ENCODE assay signal across 16 cellular contexts in the genomic region with DNA sequence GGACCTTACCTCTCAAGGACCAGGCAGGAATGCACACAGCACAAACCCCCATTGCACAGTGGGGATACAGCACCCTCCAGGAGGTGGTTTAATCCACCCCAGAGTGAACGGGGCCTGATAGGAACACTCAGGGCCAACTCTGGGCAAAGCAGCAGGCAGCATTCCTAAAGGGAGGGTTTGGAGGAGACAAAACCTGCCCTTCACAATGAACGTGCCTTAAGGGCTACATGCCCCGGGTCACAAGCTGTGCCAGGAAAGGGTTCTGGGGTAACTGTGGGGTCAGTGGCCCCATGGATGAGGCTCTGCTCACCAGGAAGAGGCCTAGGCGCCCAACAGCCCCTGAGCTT. TPM values are rescaled to one million over a fixed set of nuclear protein-coding genes. Genes with fewer than 3 reads are reported as not detected.
DNase-seq lines count a peak whose midpoint lies in the region; ATAC-seq, FAIRE-seq and TF ChIP-seq lines count a peak whose summit lies in the region.
"Had no signal": no experiment of that assay in that cellular context is flagged by ENCODE, and none has a peak within 500 bp of the region (broad histone marks: within the 10 kb centered on the region; RNA-seq: fewer than 3 reads in every experiment).

No MANE protein-coding gene starts in this region.

- H3K9ac ChIP-seq in keratinocyte (ENCODE audit: control insufficient read depth, extremely low read depth, insufficient read depth, low read length) (no peak overlapping the region), smooth muscle cell (ENCODE audit: low read depth) (no peak overlapping the region)

- peak; percentile 14 for DNase-seq in activated CD4-positive, alpha-beta memory T cell treated with anti-CD3 and anti-CD28 coated beads, Interleukin-2, amount 10 ng/mL, durations not matched to agents 7 days and 5 days
- no peak for DNase-seq in activated CD4-positive, alpha-beta memory T cell treated with anti-CD3 and anti-CD28 coated beads for 36 hours
- peak in 1 of 3 donors; percentile 12 for DNase-seq in Peyer's patch
- no peak for DNase-seq in keratinocyte (ENCODE audit: low read depth, low spot score)
- DNase-seq in smooth muscle cell (lab: John Stamatoyannopoulos, UW; ENCODE audit: unreplicated experiment) = no peak
- DNase-seq in SKM-1 (lab: John Stamatoyannopoulos, UW; ENCODE audit: unreplicated experiment) = no peak
- DNase-seq: effector CD8-positive, alpha-beta T cell; NCI-H1092 treated with DMSO at 0.1 percent for 48 hours had no signal

- no peaks in the 10 kb centered on the region for H3K79me2 ChIP-seq in keratinocyte (ENCODE audit: control insufficient read depth, insufficient read depth, low read length)
- no peaks in the 10 kb centered on the region for H3K79me2 ChIP-seq in smooth muscle cell (ENCODE audit: low read depth)

- POLR2A ChIA-PET in activated CD4-positive, alpha-beta memory T cell treated with anti-CD3 and anti-CD28 coated beads, Interleukin-2, amount 10 ng/mL, durations not matched to agents 7 days and 5 days (lab: Charles Lee) = no interaction called here
- POLR2A ChIA-PET in activated CD4-positive, alpha-beta memory T cell treated with anti-CD3 and anti-CD28 coated beads for 36 hours (lab: Charles Lee) = no interaction called here

- no peak overlapping the region for H3K4me3 Mint-ChIP-seq in activated CD4-positive, alpha-beta memory T cell treated with anti-CD3 and anti-CD28 coated beads, Interleukin-2, amount 10 ng/mL, durations not matched to agents 7 days and 5 days
- no peak overlapping the region for H3K4me3 Mint-ChIP-seq in activated CD4-positive, alpha-beta memory T cell treated with anti-CD3 and anti-CD28 coated beads for 36 hours
- H3K4me3 Mint-ChIP-seq: mesothelial cell of epicardium had no signal

- no peak for TF ChIP-seq POLR2A in Peyer's patch (IDR thresholded peaks at IDR 0.05)

- no peaks in the 10 kb centered on the region for H3K36me3 Mint-ChIP-seq in activated CD4-positive, alpha-beta memory T cell treated with anti-CD3 and anti-CD28 coated beads, Interleukin-2, amount 10 ng/mL, durations not matched to agents 7 days and 5 days (ENCODE audit: low read depth)
- H3K36me3 Mint-ChIP-seq in activated CD4-positive, alpha-beta memory T cell treated with anti-CD3 and anti-CD28 coated beads for 36 hours = no peaks in the 10 kb centered on the region
- H3K36me3 Mint-ChIP-seq: mesothelial cell of epicardium had no signal

- intact Hi-C loops in activated CD4-positive, alpha-beta memory T cell treated with anti-CD3 and anti-CD28 coated beads for 36 hours (cut with micrococcal nuclease) = no loop called here

- no peak overlapping the region for H3K27ac Mint-ChIP-seq in activated CD4-positive, alpha-beta memory T cell treated with anti-CD3 and anti-CD28 coated beads, Interleukin-2, amount 10 ng/mL, durations not matched to agents 7 days and 5 days
- H3K27ac Mint-ChIP-seq in activated CD4-positive, alpha-beta memory T cell treated with anti-CD3 and anti-CD28 coated beads for 36 hours = no peak overlapping the region
- H3K27ac Mint-ChIP-seq: mesothelial cell of epicardium had no signal

- no peaks in the 10 kb centered on the region for H3K9me3 Mint-ChIP-seq in activated CD4-positive, alpha-beta memory T cell treated with anti-CD3 and anti-CD28 coated beads, Interleukin-2, amount 10 ng/mL, durations not matched to agents 7 days and 5 days
- H3K9me3 Mint-ChIP-seq in activated CD4-positive, alpha-beta memory T cell treated with anti-CD3 and anti-CD28 coated beads for 36 hours = no peaks in the 10 kb centered on the region
- H3K9me3 Mint-ChIP-seq: mesothelial cell of epicardium had no signal

- no peak overlapping the region for H3K4me2 ChIP-seq in keratinocyte (ENCODE audit: control insufficient read depth, extremely low read depth, insufficient read depth, low read depth, low read length)
- peak overlapping the region; percentile 93 for H3K4me2 ChIP-seq in smooth muscle cell

- H3K9me1 ChIP-seq in keratinocyte (ENCODE audit: control insufficient read depth, extremely low read depth, insufficient read depth, low read length) = no peaks in the 10 kb centered on the region

- H2AFZ ChIP-seq in keratinocyte (ENCODE audit: control insufficient read depth, low read length) = no peak overlapping the region
- no peak overlapping the region for H2AFZ ChIP-seq in smooth muscle cell (ENCODE audit: low read depth)

- peaks cover 0 to 20% (median 6%) of the 10 kb centered on the region in 4 donors for H3K4me1 ChIP-seq in Peyer's patch
- peaks cover 4% of the 10 kb centered on the region for H3K4me1 ChIP-seq in keratinocyte (ENCODE audit: control insufficient read depth, extremely low read depth, insufficient read depth, low read length)
- peaks cover 8% of the 10 kb centered on the region for H3K4me1 ChIP-seq in smooth muscle cell (ENCODE audit: low read depth)

- no peak for TF ChIP-seq CTCF in Peyer's patch (IDR thresholded peaks at IDR 0.05)
- no peak for TF ChIP-seq CTCF in keratinocyte (optimal IDR thresholded peaks at IDR 0.05 in 1 of 3, IDR thresholded peaks at IDR 0.05 in 1 of 3, conservative IDR thresholded peaks at IDR 0.05 in 1 of 3; ENCODE audit: extremely low read depth in 1 of 3, insufficient read depth in 2 of 3, low read length in 3 of 3)
- TF ChIP-seq CTCF in smooth muscle cell (IDR thresholded peaks at IDR 0.05; ENCODE audit: borderline replicate concordance, insufficient read depth, poor library complexity, severe bottlenecking) = no peak

- H3K9me3 ChIP-seq in Peyer's patch = no peaks in the 10 kb centered on the region
- no peaks in the 10 kb centered on the region for H3K9me3 ChIP-seq in keratinocyte (ENCODE audit: control insufficient read depth, low read depth, low read length)
- H3K9me3 ChIP-seq in smooth muscle cell (replicated peaks; ENCODE audit: low read depth) = no peaks in the 10 kb centered on the region
- H3K9me3 ChIP-seq: right atrium auricular region, thoracic aorta had no signal

- H3F3A ChIP-seq in smooth muscle cell (ENCODE audit: low read depth) = no peaks in the 10 kb centered on the region

- FAIRE-seq in keratinocyte (lab: Jason Lieb, UNC) = peak; percentile 17
- FAIRE-seq: D721Med, HTR-8/SVneo, TTC549 had no signal

- WGBS in smooth muscle cell (ENCODE audit: low lambda C conversion rate) = 84% methylated on average over 4 of the region's 4 CpGs

- peaks cover 2% of the 10 kb centered on the region for H3K4me1 Mint-ChIP-seq in activated CD4-positive, alpha-beta memory T cell treated with anti-CD3 and anti-CD28 coated beads, Interleukin-2, amount 10 ng/mL, durations not matched to agents 7 days and 5 days
- peaks cover 7% of the 10 kb centered on the region for H3K4me1 Mint-ChIP-seq in activated CD4-positive, alpha-beta memory T cell treated with anti-CD3 and anti-CD28 coated beads for 36 hours (ENCODE audit: low read depth)

- H4K20me1 ChIP-seq in keratinocyte (ENCODE audit: control insufficient read depth, extremely low read depth, insufficient read depth, low read length) = peaks cover 4% of the 10 kb centered on the region
- no peaks in the 10 kb centered on the region for H4K20me1 ChIP-seq in smooth muscle cell (ENCODE audit: low read depth)

- H3K4me3 ChIP-seq in Peyer's patch (peak overlapping the region in 3 of 4 donors; percentile 37 to 70 (median 55)), keratinocyte (ENCODE audit: control insufficient read depth in 2 of 3, extremely low read depth in 1 of 3, insufficient read depth in 2 of 3, low read depth in 1 of 3, low read length in 3 of 3) (no peak overlapping the region), smooth muscle cell (peak overlapping the region; percentile 63)

- H3K27me3 Mint-ChIP-seq in activated CD4-positive, alpha-beta memory T cell treated with anti-CD3 and anti-CD28 coated beads, Interleukin-2, amount 10 ng/mL, durations not matched to agents 7 days and 5 days = no peaks in the 10 kb centered on the region
- peaks cover 6% of the 10 kb centered on the region for H3K27me3 Mint-ChIP-seq in activated CD4-positive, alpha-beta memory T cell treated with anti-CD3 and anti-CD28 coated beads for 36 hours

- dilution Hi-C loops in keratinocyte (cut with MboI; ENCODE audit: extremely low pct_ligation_motif_present, low sequenced_read_pairs) = no loop called here

- H3K36me3 ChIP-seq in Peyer's patch (no peaks in the 10 kb centered on the region), keratinocyte (ENCODE audit: control insufficient read depth in 2 of 2, extremely low read depth in 1 of 2, insufficient read depth in 2 of 2, low read length in 2 of 2) (no peaks in the 10 kb centered on the region), smooth muscle cell (ENCODE audit: low read depth) (no peaks in the 10 kb centered on the region)
- H3K36me3 ChIP-seq: right atrium auricular region, thoracic aorta had no signal

- H3K27ac ChIP-seq in Peyer's patch = no peak overlapping the region
- no peak overlapping the region for H3K27ac ChIP-seq in keratinocyte (ENCODE audit: control insufficient read depth, insufficient read depth, low read length)
- H3K27ac ChIP-seq in smooth muscle cell (ENCODE audit: low read depth) = no peak overlapping the region
- H3K27ac ChIP-seq: right atrium auricular region, thoracic aorta had no signal

- H3K27me3 ChIP-seq in Peyer's patch (peaks cover 0 to 6% of the 10 kb centered on the region in 2 donors), keratinocyte (ENCODE audit: control insufficient read depth, extremely low read depth, insufficient read depth, low read length) (peaks cover 83% of the 10 kb centered on the region), smooth muscle cell (ENCODE audit: low read depth) (peaks cover 63% of the 10 kb centered on the region)

- ATAC-seq in HG03175 (IDR thresholded peaks at IDR 0.05; ENCODE audit: unreplicated experiment) = no peak
- ATAC-seq in HG03571 (IDR thresholded peaks at IDR 0.05; ENCODE audit: unreplicated experiment) = no peak

- CTCF ChIA-PET in activated CD4-positive, alpha-beta memory T cell treated with anti-CD3 and anti-CD28 coated beads, Interleukin-2, amount 10 ng/mL, durations not matched to agents 7 days and 5 days (lab: Charles Lee) = no interaction called here
- CTCF ChIA-PET in activated CD4-positive, alpha-beta memory T cell treated with anti-CD3 and anti-CD28 coated beads for 36 hours (lab: Charles Lee) = no interaction called here

RNA-seq across cellular contexts. Expression of a gene that starts 1.1 kb away (rescaled TPM):
- total RNA-seq in activated CD4-positive, alpha-beta memory T cell treated with anti-CD3 and anti-CD28 coated beads, Interleukin-2, amount 10 ng/mL, durations not matched to agents 7 days and 5 days = not detected
- total RNA-seq in activated CD4-positive, alpha-beta memory T cell treated with anti-CD3 and anti-CD28 coated beads for 36 hours = not detected
- total RNA-seq in Peyer's patch (10 to 100 TPM in 3 of 4 donors, 1 to 10 TPM in 1; 6.6 to 79.9 (median 54.7) TPM), smooth muscle cell (0.54 TPM in 1 of 2 replicates, not detected in the other)
- polyA plus RNA-seq in keratinocyte (0.03 to 0.42 TPM (median 0.08 TPM) in 3 replicates), smooth muscle cell (0.34 and 0.54 TPM in 2 replicates)
- 0.52 TPM for polyA plus RNA-seq in keratinocyte (2011; ENCODE audit: low read depth)
- 0.07 and 0.38 TPM in 2 replicates for polyA plus RNA-seq in keratinocyte (2011; cell fraction: cytosol; rRNA removed)
- polyA plus RNA-seq in keratinocyte (2011; cell fraction: nucleus; rRNA removed) = 0.37 and 0.79 TPM in 2 replicates
- 0.30 and 0.93 TPM in 2 replicates for polyA plus RNA-seq in keratinocyte (2012; ENCODE audit: low replicate concordance)
- polyA minus RNA-seq in keratinocyte = 0.16 to 0.69 TPM (median 0.52 TPM) in 3 replicates
- polyA minus RNA-seq in keratinocyte (2011; cell fraction: cytosol; rRNA and poly(A)+ RNA removed) = not detected
- 0.47 and 0.84 TPM in 2 replicates for polyA minus RNA-seq in keratinocyte (2011; cell fraction: nucleus; rRNA and poly(A)+ RNA removed)

RNA-seq across cellular contexts. Expression of a gene that starts 23.6 kb away (rescaled TPM):
- total RNA-seq in activated CD4-positive, alpha-beta memory T cell treated with anti-CD3 and anti-CD28 coated beads, Interleukin-2, amount 10 ng/mL, durations not matched to agents 7 days and 5 days = under 1 TPM; 0.86 to 0.95 TPM
- total RNA-seq in activated CD4-positive, alpha-beta memory T cell treated with anti-CD3 and anti-CD28 coated beads for 36 hours = under 1 TPM; 0.51 to 0.71 TPM
- total RNA-seq in Peyer's patch = 1 to 10 TPM in 1 of 4 donors, under 1 TPM in 3; 0.18 to 4.1 (median 0.46) TPM
- 0.07 to 0.16 TPM (median 0.13 TPM) in 3 replicates for polyA plus RNA-seq in keratinocyte
- polyA plus RNA-seq in keratinocyte (2011; ENCODE audit: low read depth) = 0.16 TPM
- polyA plus RNA-seq in keratinocyte (2011; cell fraction: cytosol; rRNA removed) = 0.01 and 0.06 TPM in 2 replicates
- 0.14 and 0.35 TPM in 2 replicates for polyA plus RNA-seq in keratinocyte (2011; cell fraction: nucleus; rRNA removed)
- polyA plus RNA-seq in keratinocyte (2012; ENCODE audit: low replicate concordance) = 0.08 and 0.38 TPM in 2 replicates
- 0.13 to 0.16 TPM in 2 of 3 replicates, not detected in the other for polyA minus RNA-seq in keratinocyte
- not detected for polyA minus RNA-seq in keratinocyte (2011; cell fraction: cytosol; rRNA and poly(A)+ RNA removed)
- polyA minus RNA-seq in keratinocyte (2011; cell fraction: nucleus; rRNA and poly(A)+ RNA removed) = 0.23 and 0.32 TPM in 2 replicates
- total RNA-seq in smooth muscle cell = 0.13 and 0.22 TPM in 2 replicates
- polyA plus RNA-seq in smooth muscle cell = 0.89 and 1.4 TPM in 2 replicates

Comparison
In these comparisons a context has a peak if more than half of its experiments do, and no peak if none do; other contexts are left out.
1. H3K4me3 ChIP-seq: peak in Peyer's patch (3 of 4) and smooth muscle cell (single experiment); none in keratinocyte (0 of 3).